31 cellular contexts compared by ENCODE assay signal in genomic region chr5:93008502-93009167, GRCh38.
"Had no signal": no experiment of that assay in that cellular context is flagged by ENCODE, and none has a peak within 500 bp of the region (broad histone marks: within the 10 kb centered on the region; RNA-seq: fewer than 3 reads in every experiment).

No MANE protein-coding gene starts in this region.

- H3K27ac Mint-ChIP-seq: natural killer cell; nephron; neural progenitor cell; progenitor cell of endocrine pancreas; stimulated activated memory B cell treated with anti-CD40 and anti-IgM and Interleukin-4, amounts not matched to agents 10 μg/mL and 1 μg/mL and 100 μg/mL, for 72 hours; stimulated activated naive CD8-positive, alpha-beta T cell treated with anti-CD3 and anti-CD28 coated beads, Interleukin-15, amount 100 ng/mL, for 72 hours; type B pancreatic cell had no signal

- H3K27ac ChIP-seq: neural progenitor cell, ovary, parathyroid adenoma, psoas muscle, skin epidermis, spleen, suprapubic skin, testis, tibial artery, transverse colon, upper lobe of right lung, uterus had no signal

- H3K4me3 ChIP-seq: neural progenitor cell, ovary, psoas muscle, skin epidermis, smooth muscle cell, spleen, suprapubic skin, testis, tibial artery, transverse colon, upper lobe of right lung, uterus had no signal

- H3K4me1 ChIP-seq: neural progenitor cell, parathyroid adenoma, psoas muscle, spleen, suprapubic skin, testis, tibial artery, transverse colon, upper lobe of right lung, uterus had no signal

- H3K79me2 ChIP-seq: parathyroid adenoma had no signal

- H3K9me3 Mint-ChIP-seq: nephron; stimulated activated memory B cell treated with anti-CD40 and anti-IgM and Interleukin-4, amounts not matched to agents 10 μg/mL and 1 μg/mL and 100 μg/mL, for 72 hours; stimulated activated naive CD8-positive, alpha-beta T cell treated with anti-CD3 and anti-CD28 coated beads, Interleukin-15, amount 100 ng/mL, for 72 hours had no signal

- H3K4me2 ChIP-seq: neural progenitor cell, smooth muscle cell had no signal

- H3K4me1 Mint-ChIP-seq: natural killer cell; neural progenitor cell; stimulated activated memory B cell treated with anti-CD40 and anti-IgM and Interleukin-4, amounts not matched to agents 10 μg/mL and 1 μg/mL and 100 μg/mL, for 72 hours; stimulated activated naive CD8-positive, alpha-beta T cell treated with anti-CD3 and anti-CD28 coated beads, Interleukin-15, amount 100 ng/mL, for 72 hours had no signal

- ATAC-seq: natural killer cell; psoas muscle; right cardiac atrium; sciatic nerve; stimulated activated memory B cell treated with anti-CD40 and anti-IgM and Interleukin-4, amounts not matched to agents 10 μg/mL and 1 μg/mL and 100 μg/mL, for 72 hours; stimulated activated naive CD8-positive, alpha-beta T cell treated with anti-CD3 and anti-CD28 coated beads, Interleukin-15, amount 100 ng/mL, for 72 hours; stimulated activated naive CD8-positive, alpha-beta T cell treated with anti-CD3 and anti-CD28 coated beads, Interleukin-15, Interleukin-2, amounts not matched to agents 100 U/mL and 50 U/mL, for 24 hours; upper lobe of right lung had no signal

- H3K4me3 Mint-ChIP-seq: natural killer cell; nephron; neural progenitor cell; stimulated activated memory B cell treated with anti-CD40 and anti-IgM and Interleukin-4, amounts not matched to agents 10 μg/mL and 1 μg/mL and 100 μg/mL, for 72 hours; stimulated activated naive CD8-positive, alpha-beta T cell treated with anti-CD3 and anti-CD28 coated beads, Interleukin-15, amount 100 ng/mL, for 72 hours; type B pancreatic cell had no signal

- H3K27me3 ChIP-seq: neural progenitor cell, spleen, suprapubic skin, testis, tibial artery, transverse colon, upper lobe of right lung, uterus had no signal

- H3K36me3 ChIP-seq: neural progenitor cell, ovary, spleen, suprapubic skin, tibial artery, transverse colon, upper lobe of right lung, uterus had no signal

- H3K9ac ChIP-seq: neural progenitor cell, parathyroid adenoma had no signal

- H3K36me3 Mint-ChIP-seq: natural killer cell; neural progenitor cell; stimulated activated memory B cell treated with anti-CD40 and anti-IgM and Interleukin-4, amounts not matched to agents 10 μg/mL and 1 μg/mL and 100 μg/mL, for 72 hours; type B pancreatic cell had no signal

- H2AFZ ChIP-seq: neural progenitor cell, parathyroid adenoma had no signal

- H3K9me3 ChIP-seq: ovary, psoas muscle, suprapubic skin, testis, tibial artery, transverse colon, upper lobe of right lung, uterus had no signal

- H3K27me3 Mint-ChIP-seq: progenitor cell of endocrine pancreas; stimulated activated memory B cell treated with anti-CD40 and anti-IgM and Interleukin-4, amounts not matched to agents 10 μg/mL and 1 μg/mL and 100 μg/mL, for 72 hours; stimulated activated naive CD8-positive, alpha-beta T cell treated with anti-CD3 and anti-CD28 coated beads, Interleukin-15, amount 100 ng/mL, for 72 hours; type B pancreatic cell had no signal

- DNase-seq: natural killer cell; occipital lobe; ovary; posterior cingulate gyrus; psoas muscle; right cardiac atrium; spleen; stimulated activated CD4-positive, alpha-beta T cell treated with anti-CD3 and anti-CD28 coated beads, Interleukin-12 subunit alpha, Interleukin-12 subunit beta, amount 100 ng/mL, for 4 hours; stimulated activated CD4-positive, alpha-beta T cell treated with anti-CD3 and anti-CD28 coated beads, Interleukin-1b, Interleukin-23, amount 100 ng/mL, for 48 hours; stimulated activated CD4-positive, alpha-beta T cell treated with anti-CD3 and anti-CD28 coated beads, Interleukin-4, amount 100 ng/mL, for 1 hour; stimulated activated CD4-positive, alpha-beta T cell treated with anti-CD3 and anti-CD28 coated beads, Interleukin-4, amount 100 ng/mL, for 4 hours; stimulated activated CD8-positive, alpha-beta memory T cell treated with anti-CD3 and anti-CD28 coated beads, Interleukin-4, amount 100 ng/mL, for 48 hours; stimulated activated naive CD4-positive, alpha-beta T cell; stimulated activated naive CD8-positive, alpha-beta T cell treated with anti-CD3 and anti-CD28 coated beads, Interleukin-15, amount 100 ng/mL, for 72 hours; stimulated activated naive CD8-positive, alpha-beta T cell treated with anti-CD3 and anti-CD28 coated beads, Interleukin-15, Interleukin-2, amounts not matched to agents 100 U/mL and 50 U/mL, for 24 hours; substantia nigra; testis; tibial artery; transverse colon; upper lobe of right lung; uterus had no signal
